In genomic region chr22:39028281-39028680, GRCh38 we compare ENCODE assay signal across 1 cellular context.
TF ChIP-seq lines count a peak whose summit lies in the region.

No MANE protein-coding gene starts in this region.

TF ChIP-seq in H1, 55 proteins besides CTCF, POLR2A, EP300 and RAD21:
- TF ChIP-seq MAX (IDR thresholded peaks at IDR 0.05), result peak; percentile 26; the same call in 1 of the 2 replicates
- TF ChIP-seq SIX5 (IDR thresholded peaks at IDR 0.05; ENCODE audit: low read depth, low read length), result no peak
